In genomic region chr17:80509311-80509710, GRCh38 we compare ENCODE assay signal across 3 cellular contexts.
A peak's percentile ranks its signal among the peaks of the same experiment; 100 is the strongest.
TF ChIP-seq lines count a peak whose summit lies in the region.

No MANE protein-coding gene starts in this region.

TF ChIP-seq in HepG2, 621 proteins besides CTCF, POLR2A, EP300 and RAD21:
- TF ChIP-seq ATRX (CRISPR knock-in tag; IDR thresholded peaks at IDR 0.05; ENCODE audit: borderline replicate concordance): no peak
- no peak for TF ChIP-seq TERF1 (CRISPR knock-in tag; IDR thresholded peaks at IDR 0.05)
- peak; percentile 53; the same call in 1 of the 2 replicates for TF ChIP-seq ZNF121 (CRISPR knock-in tag; IDR thresholded peaks at IDR 0.05)
- TF ChIP-seq ZNF788 (CRISPR knock-in tag; IDR thresholded peaks at IDR 0.05; ENCODE audit: borderline replicate concordance): no peak
- no peak for TF ChIP-seq ZBTB7B (CRISPR knock-in tag; IDR thresholded peaks at IDR 0.05)
- TF ChIP-seq PATZ1 (CRISPR knock-in tag; IDR thresholded peaks at IDR 0.05): no peak
- TF ChIP-seq ZNF605 (CRISPR knock-in tag; IDR thresholded peaks at IDR 0.05): no peak
- no peak for TF ChIP-seq CERS6 (CRISPR knock-in tag; IDR thresholded peaks at IDR 0.05)

TF ChIP-seq in HEK293, 187 proteins besides CTCF, POLR2A, EP300 and RAD21:
- TF ChIP-seq ZFP41 (tag by site-specific recombination; IDR thresholded peaks at IDR 0.05; ENCODE audit: borderline replicate concordance): no peak
- peak; percentile 76 for TF ChIP-seq ZNF121 (tag by site-specific recombination; IDR thresholded peaks at IDR 0.05)

TF ChIP-seq in WTC11, 78 proteins besides CTCF, POLR2A, EP300 and RAD21:
- TF ChIP-seq ZNF416 (CRISPR knock-in tag; IDR thresholded peaks at IDR 0.05) (no peak), ZNF121 (CRISPR knock-in tag; IDR thresholded peaks at IDR 0.05) (0 out of 2 replicates have a peak, but pooled peaks have one; percentile 28), PRRX2 (CRISPR knock-in tag; IDR thresholded peaks at IDR 0.05) (no peak), FOXP1 (CRISPR knock-in tag; IDR thresholded peaks at IDR 0.05; ENCODE audit: borderline replicate concordance) (no peak)
